ENCODE assay signal across 15 cellular contexts in the genomic region with DNA sequence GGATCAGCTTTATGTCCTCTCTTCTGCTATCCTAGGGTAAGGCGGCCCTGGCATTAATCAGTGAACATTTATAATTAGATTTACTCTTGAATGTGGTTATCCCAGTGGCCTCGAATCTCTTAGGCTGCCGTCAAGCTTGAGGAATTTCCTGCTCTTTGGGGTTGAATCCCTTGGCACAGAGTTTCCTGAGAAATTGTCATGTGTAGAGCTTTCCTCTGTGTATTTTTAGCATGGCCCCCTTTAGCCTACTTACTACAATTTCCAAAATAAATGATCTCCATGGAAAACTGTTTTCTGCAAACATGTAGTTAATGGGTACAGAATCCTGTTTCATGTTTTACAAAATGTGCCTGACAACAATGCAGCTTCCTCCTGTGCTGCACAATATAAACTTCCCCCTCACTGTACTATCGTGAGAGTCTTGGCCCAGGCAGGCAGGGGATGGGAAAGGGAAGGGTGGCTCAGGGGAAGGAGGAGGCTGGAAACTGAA. TPM values are rescaled to one million over a fixed set of nuclear protein-coding genes. Genes with fewer than 3 reads are reported as not detected.
DNase-seq lines count a peak whose midpoint lies in the region; ATAC-seq, FAIRE-seq and TF ChIP-seq lines count a peak whose summit lies in the region.
"Had no signal": no experiment of that assay in that cellular context is flagged by ENCODE, and none has a peak within 500 bp of the region (broad histone marks: within the 10 kb centered on the region; RNA-seq: fewer than 3 reads in every experiment).

No MANE protein-coding gene starts in this region.

- H3K4me1 Mint-ChIP-seq in astrocyte (ENCODE audit: low read depth, unreplicated experiment), result peaks cover 4% of the 10 kb centered on the region
- H3K4me1 Mint-ChIP-seq: activated naive CD8-positive, alpha-beta T cell treated with anti-CD3 and anti-CD28 coated beads, Interleukin-2, amount 50 U/mL, for 24 hours had no signal

- H3K27ac Mint-ChIP-seq in astrocyte (ENCODE audit: unreplicated experiment), result no peak overlapping the region
- H3K27ac Mint-ChIP-seq: activated naive CD8-positive, alpha-beta T cell treated with anti-CD3 and anti-CD28 coated beads, Interleukin-2, amount 50 U/mL, for 24 hours had no signal

- H3K9ac ChIP-seq in astrocyte (ENCODE audit: low read length), result no peak overlapping the region

- H3K79me2 ChIP-seq in astrocyte (ENCODE audit: insufficient read depth, low read length) (no peaks in the 10 kb centered on the region), osteoblast (ENCODE audit: insufficient read depth, low read length) (no peaks in the 10 kb centered on the region)

- no peaks in the 10 kb centered on the region for H3K36me3 Mint-ChIP-seq in astrocyte (ENCODE audit: low read depth, unreplicated experiment)

- H2AFZ ChIP-seq in astrocyte (ENCODE audit: low read depth, low read length), result no peak overlapping the region
- peak overlapping the region; percentile 71 for H2AFZ ChIP-seq in osteoblast (ENCODE audit: low read length)
- H2AFZ ChIP-seq: PC-9 had no signal

- no peak overlapping the region for H3K4me3 ChIP-seq in astrocyte (ENCODE audit: insufficient read depth, low read depth, low read length)
- H3K4me3 ChIP-seq in fibroblast of the aortic adventitia (ENCODE audit: low read depth, low read length), result no peak overlapping the region
- peak overlapping the region; percentile 49 for H3K4me3 ChIP-seq in osteoblast (ENCODE audit: insufficient read depth, low read length)
- no peak overlapping the region for H3K4me3 ChIP-seq in SJCRH30
- H3K4me3 ChIP-seq: lung, PC-9, tibial nerve had no signal

- H4K20me1 ChIP-seq in astrocyte (ENCODE audit: insufficient read depth, low read length) (no peaks in the 10 kb centered on the region), osteoblast (ENCODE audit: insufficient read depth, low read length) (no peaks in the 10 kb centered on the region)

- DNase-seq in AG09319 (ENCODE audit: extremely low read depth, low read depth) (peak; percentile 19), astrocyte (ENCODE audit: low read depth) (peak; percentile 42), fibroblast of the aortic adventitia (ENCODE audit: low read depth) (peak; percentile 37), osteoblast (ENCODE audit: insufficient read length, low spot score, missing footprints) (no peak), COLO668 (lab: John Stamatoyannopoulos, UW; ENCODE audit: unreplicated experiment) (no peak), SJCRH30 (no peak), NCI-H2107 treated with DMSO at 0.1 percent for 48 hours (lab: John Stamatoyannopoulos, UW; ENCODE audit: unreplicated experiment) (no peak)
- DNase-seq: activated naive CD8-positive, alpha-beta T cell treated with anti-CD3 and anti-CD28 coated beads, Interleukin-2, amount 50 U/mL, for 24 hours; effector CD4-positive, alpha-beta T cell; KG1; PC-9 had no signal

- no peak for ATAC-seq in GM21360 (IDR thresholded peaks at IDR 0.05; ENCODE audit: unreplicated experiment)
- ATAC-seq: activated naive CD8-positive, alpha-beta T cell treated with anti-CD3 and anti-CD28 coated beads, Interleukin-2, amount 50 U/mL, for 24 hours had no signal

- H3K9me3 ChIP-seq in astrocyte (ENCODE audit: insufficient read depth, low read depth, low read length) (no peaks in the 10 kb centered on the region), osteoblast (ENCODE audit: low read depth, low read length) (no peaks in the 10 kb centered on the region), SJCRH30 (replicated peaks) (no peaks in the 10 kb centered on the region)
- H3K9me3 ChIP-seq: tibial nerve had no signal

- FAIRE-seq in astrocyte (lab: Jason Lieb, UNC), result no peak

- no peak overlapping the region for H3K4me3 Mint-ChIP-seq in astrocyte (ENCODE audit: unreplicated experiment)
- H3K4me3 Mint-ChIP-seq: activated naive CD8-positive, alpha-beta T cell treated with anti-CD3 and anti-CD28 coated beads, Interleukin-2, amount 50 U/mL, for 24 hours; T-helper 1 cell treated with Interleukin-12 subunit alpha and Interleukin-12 subunit beta and Interleukin-4 antibody, amounts not matched to agents 30 μg/mL and 1 μg/mL, for 36 hours had no signal

- H3K27ac ChIP-seq in astrocyte (ENCODE audit: low read depth, low read length) (no peak overlapping the region), osteoblast (ENCODE audit: low read depth, low read length) (peak overlapping the region; percentile 65), SJCRH30 (no peak overlapping the region)
- H3K27ac ChIP-seq: PC-9 had no signal

- H3K36me3 ChIP-seq in astrocyte (ENCODE audit: insufficient read depth, low read length), result peaks cover 22% of the 10 kb centered on the region
- H3K36me3 ChIP-seq in osteoblast (ENCODE audit: insufficient read depth, low read length), result peaks cover 7% of the 10 kb centered on the region
- H3K36me3 ChIP-seq in SJCRH30, result peaks cover 75% of the 10 kb centered on the region
- H3K36me3 ChIP-seq: tibial nerve had no signal

- H3K27me3 Mint-ChIP-seq in astrocyte (ENCODE audit: low read depth, unreplicated experiment), result no peaks in the 10 kb centered on the region
- H3K27me3 Mint-ChIP-seq: activated naive CD8-positive, alpha-beta T cell treated with anti-CD3 and anti-CD28 coated beads, Interleukin-2, amount 50 U/mL, for 24 hours had no signal

- no peak for TF ChIP-seq CTCF in AG09319 (IDR thresholded peaks at IDR 0.05; ENCODE audit: low read depth, low read length)
- no peak for TF ChIP-seq CTCF in astrocyte (IDR thresholded peaks at IDR 0.05; ENCODE audit: insufficient read depth, low read depth, low read length)
- no peak for TF ChIP-seq CTCF in fibroblast of the aortic adventitia (IDR thresholded peaks at IDR 0.05; ENCODE audit: insufficient read depth, low read length)
- TF ChIP-seq CTCF in osteoblast (IDR thresholded peaks at IDR 0.05; ENCODE audit: extremely low read depth, low read depth, low read length), result no peak

- H3K4me2 ChIP-seq in astrocyte (ENCODE audit: low read length) (peak overlapping the region; percentile 31), osteoblast (ENCODE audit: insufficient read depth, low read length) (peak overlapping the region; percentile 68)
- H3K4me2 ChIP-seq: PC-9 had no signal

- no peaks in the 10 kb centered on the region for H3K9me3 Mint-ChIP-seq in astrocyte (ENCODE audit: unreplicated experiment)
- H3K9me3 Mint-ChIP-seq: activated naive CD8-positive, alpha-beta T cell treated with anti-CD3 and anti-CD28 coated beads, Interleukin-2, amount 50 U/mL, for 24 hours; T-helper 1 cell treated with Interleukin-12 subunit alpha and Interleukin-12 subunit beta and Interleukin-4 antibody, amounts not matched to agents 30 μg/mL and 1 μg/mL, for 36 hours had no signal

- H3K4me1 ChIP-seq in astrocyte (ENCODE audit: insufficient read depth, low read length) (peaks cover 3% of the 10 kb centered on the region), osteoblast (ENCODE audit: insufficient read depth, low read length) (peaks cover 22% of the 10 kb centered on the region), SJCRH30 (peaks cover 3% of the 10 kb centered on the region; the same call in 1 of the 2 replicates)

- no peaks in the 10 kb centered on the region for H3K27me3 ChIP-seq in astrocyte (ENCODE audit: insufficient read depth, low read length)
- no peaks in the 10 kb centered on the region for H3K27me3 ChIP-seq in osteoblast (ENCODE audit: insufficient read depth, low read length)
- no peaks in the 10 kb centered on the region for H3K27me3 ChIP-seq in SJCRH30
- H3K27me3 ChIP-seq: tibial nerve had no signal

RNA-seq across cellular contexts. Expression of gene NCAPH, which starts 18.1 kb away (rescaled TPM):
- total RNA-seq in astrocyte (2.5 and 2.8 TPM in 2 replicates), fibroblast of the aortic adventitia (ENCODE audit: low replicate concordance) (0.57 and 18.7 TPM in 2 replicates), osteoblast (1.1 and 2.4 TPM in 2 replicates)
- total RNA-seq in SJCRH30 (2014; rRNA removed; shearing (Covaris generic)), result 73.4 and 82.0 TPM in 2 replicates

RNA-seq across cellular contexts. Expression of gene ITPRIPL1, which starts 28.5 kb away (rescaled TPM):
- total RNA-seq in astrocyte (0.10 and 0.45 TPM in 2 replicates), fibroblast of the aortic adventitia (ENCODE audit: low replicate concordance) (2.5 and 3.4 TPM in 2 replicates), osteoblast (1.4 and 1.8 TPM in 2 replicates)
- total RNA-seq in SJCRH30 (2014; rRNA removed; shearing (Covaris generic)), result 26.4 and 27.1 TPM in 2 replicates
- total RNA-seq: PC-9 had no signal

RNA-seq across cellular contexts. Expression of gene SNRNP200, which starts 48.3 kb away (rescaled TPM):
- total RNA-seq in astrocyte, result 97.3 and 101 TPM in 2 replicates
- 28.0 and 39.3 TPM in 2 replicates for total RNA-seq in fibroblast of the aortic adventitia (ENCODE audit: low replicate concordance)
- total RNA-seq in osteoblast, result 42.7 and 44.2 TPM in 2 replicates
- 153 and 157 TPM in 2 replicates for total RNA-seq in SJCRH30 (2014; rRNA removed; shearing (Covaris generic))

Comparison
In these comparisons a context has a peak if more than half of its experiments do, and no peak if none do; other contexts are left out.
1. DNase-seq: peak in AG09319 (single experiment), astrocyte (single experiment) and fibroblast of the aortic adventitia (single experiment); none in osteoblast (single experiment), COLO668 (single experiment), SJCRH30 (0 of 2) and NCI-H2107 treated with DMSO at 0.1 percent for 48 hours (single experiment).